Comparison of ENCODE assay signal across 1 cellular context in the genomic region with DNA sequence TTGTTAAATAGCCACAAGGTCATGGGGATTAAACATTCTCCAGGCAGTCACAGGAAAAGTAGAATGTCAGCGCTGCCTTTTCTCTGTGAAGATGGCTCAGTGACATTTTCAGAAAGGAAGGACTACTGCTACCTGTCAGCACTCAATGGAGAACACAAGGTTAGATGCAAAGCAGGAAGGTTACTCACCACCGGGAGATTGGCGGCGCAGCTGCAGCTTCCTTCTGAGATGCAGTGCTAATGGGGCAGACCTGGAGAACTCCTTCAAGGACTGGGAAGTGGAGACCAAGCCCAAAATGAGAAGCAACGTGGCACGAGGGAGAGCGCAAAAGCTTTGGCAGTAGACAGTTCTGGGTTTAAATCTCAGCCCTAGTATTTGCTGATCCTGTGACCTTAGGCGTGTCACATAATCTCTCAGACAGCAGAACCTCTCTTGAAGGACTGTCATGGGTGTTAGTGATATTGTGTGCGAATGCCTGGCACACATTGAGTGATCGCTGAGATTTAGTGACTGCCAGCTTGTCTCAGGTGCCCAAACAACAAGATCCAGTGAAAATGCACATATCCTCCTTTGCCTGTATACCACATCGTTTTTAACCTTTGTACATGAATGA.
TF ChIP-seq lines count a peak whose summit lies in the region.

No MANE protein-coding gene starts in this region.

TF ChIP-seq in IMR-90, 13 proteins besides CTCF, POLR2A, EP300 and RAD21 (continued from another document):
- TF ChIP-seq ELK1 (IDR thresholded peaks at IDR 0.05; ENCODE audit: borderline replicate concordance, low read depth, low read length) (no peak), NFE2L2 (IDR thresholded peaks at IDR 0.05; ENCODE audit: low read depth, low read length) (no peak), BHLHE40 (IDR thresholded peaks at IDR 0.05; ENCODE audit: low read depth, low read length) (no peak), MAFK (IDR thresholded peaks at IDR 0.05; ENCODE audit: low read depth, low read length) (no peak)
- TF ChIP-seq, protein P1, sequence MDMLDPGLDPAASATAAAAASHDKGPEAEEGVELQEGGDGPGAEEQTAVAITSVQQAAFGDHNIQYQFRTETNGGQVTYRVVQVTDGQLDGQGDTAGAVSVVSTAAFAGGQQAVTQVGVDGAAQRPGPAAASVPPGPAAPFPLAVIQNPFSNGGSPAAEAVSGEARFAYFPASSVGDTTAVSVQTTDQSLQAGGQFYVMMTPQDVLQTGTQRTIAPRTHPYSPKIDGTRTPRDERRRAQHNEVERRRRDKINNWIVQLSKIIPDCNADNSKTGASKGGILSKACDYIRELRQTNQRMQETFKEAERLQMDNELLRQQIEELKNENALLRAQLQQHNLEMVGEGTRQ (IDR thresholded peaks at IDR 0.05; ENCODE audit: low read depth, low read length): no peak
TF ChIP-seq in IMR-90: peak in this region for 0.
